Comparison of ENCODE assay signal across 18 cellular contexts in the genomic region with DNA sequence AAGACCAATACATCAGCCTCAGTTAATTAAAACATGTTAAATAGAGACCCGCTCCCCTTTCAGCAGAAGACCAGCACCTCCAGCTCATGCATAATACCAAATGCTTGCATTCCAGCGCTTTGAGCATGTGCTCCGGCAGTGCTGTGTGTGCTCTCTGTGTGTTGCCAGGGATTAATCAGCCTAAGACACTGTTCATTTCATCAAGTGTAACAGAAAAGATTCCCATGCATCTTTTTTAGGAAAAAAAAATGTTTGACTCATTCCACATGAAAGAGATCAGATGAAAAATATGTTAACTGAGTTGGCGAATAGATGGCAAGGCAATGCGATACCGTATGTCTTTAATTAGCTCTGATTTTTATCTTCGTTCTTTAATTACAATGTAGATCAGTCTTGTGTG.
DNase-seq lines count a peak whose midpoint lies in the region; ATAC-seq, FAIRE-seq and TF ChIP-seq lines count a peak whose summit lies in the region.
"Had no signal": no experiment of that assay in that cellular context is flagged by ENCODE, and none has a peak within 500 bp of the region (broad histone marks: within the 10 kb centered on the region; RNA-seq: fewer than 3 reads in every experiment).

No MANE protein-coding gene starts in this region.

- no peak overlapping the region for H2BK120ac ChIP-seq in H1 (replicated peaks; ENCODE audit: low read depth, low read length)

- H3K9me3 ChIP-seq in OCI-LY1 (ENCODE audit: low read length) (no peaks in the 10 kb centered on the region), H1 (ENCODE audit: insufficient read depth in 2 of 2, low read depth in 1 of 2, low read length in 1 of 2) (no peaks in the 10 kb centered on the region), MM.1S (replicated peaks; ENCODE audit: insufficient read depth, low read length) (no peaks in the 10 kb centered on the region)
- H3K9me3 ChIP-seq: gastroesophageal sphincter had no signal

- H3K4me2 ChIP-seq in OCI-LY1 (ENCODE audit: low read length), result peak overlapping the region; percentile 74
- H3K4me2 ChIP-seq in H1 (ENCODE audit: insufficient read depth in 1 of 2, low read depth in 2 of 2, low read length in 2 of 2), result no peak overlapping the region
- no peak overlapping the region for H3K4me2 ChIP-seq in MM.1S (ENCODE audit: low read depth, low read length)

- DNase-seq in NCI-H82 (lab: John Stamatoyannopoulos, UW) (peak; percentile 22), NCI-H82 treated with DMSO at 0.1 percent for 48 hours (lab: John Stamatoyannopoulos, UW; ENCODE audit: unreplicated experiment) (no peak), H1 (ENCODE audit: low read depth in 1 of 2, low spot score in 2 of 2) (no peak), non-pigmented ciliary epithelial cell (ENCODE audit: low read depth) (peak; percentile 53), MM.1S (no peak)
- no peak for DNase-seq in stimulated activated CD4-positive, alpha-beta T cell treated with anti-CD3 and anti-CD28 coated beads, Interleukin-1b, Interleukin-23, amount 100 ng/mL, for 48 hours
- DNase-seq: activated CD4-positive, alpha-beta T cell treated with anti-CD3 and anti-CD28 coated beads for 36 hours; activated T-cell treated with anti-CD3 and anti-CD28 coated beads, Interleukin-2, amount 50 U/mL, for 72 hours; aorta; NCI-H187 treated with DMSO at 0.1 percent for 48 hours; NCI-H524 had no signal

- no peak overlapping the region for H4K91ac ChIP-seq in H1 (replicated peaks; ENCODE audit: insufficient read length, low read length)

- H3K9ac ChIP-seq in OCI-LY1 (ENCODE audit: low read length) (peak overlapping the region; percentile 88), H1 (replicated peaks in 1 of 4; ENCODE audit: extremely low read depth in 1 of 4, low read depth in 3 of 4, low read length in 3 of 4) (no peak overlapping the region), MM.1S (ENCODE audit: low read length) (no peak overlapping the region)

- H2BK20ac ChIP-seq in H1 (ENCODE audit: low read length), result no peak overlapping the region

- CTCF ChIA-PET in H1 (lab: Charles Lee; ENCODE audit: partially characterized antibody), result interaction anchor here (0.8 to 2.0 kb wide), 4 partner anchors 10 to 305 kb away, joined by 3 to 5 read pairs (median 4); no protein-coding TSS in a partner anchor

- no peak overlapping the region for H4K8ac ChIP-seq in H1 (ENCODE audit: extremely low read depth, insufficient read depth, low read length)

- peak overlapping the region; percentile 79 for H3K4me3 ChIP-seq in OCI-LY1 (ENCODE audit: low read depth, low read length, poor library complexity, severe bottlenecking)
- no peak overlapping the region for H3K4me3 ChIP-seq in H1 (ENCODE audit: extremely low read depth in 1 of 4, insufficient read depth in 2 of 4, low read depth in 3 of 4, low read length in 4 of 4)
- H3K4me3 ChIP-seq in MM.1S (ENCODE audit: low read length), result no peak overlapping the region
- H3K4me3 ChIP-seq: gastroesophageal sphincter, lung had no signal

- H3K27ac ChIP-seq in OCI-LY1 (ENCODE audit: low read depth, low read length, poor library complexity, severe bottlenecking) (peak overlapping the region; percentile 98), H1 (ENCODE audit: low read depth, low read length) (no peak overlapping the region), MM.1S (ENCODE audit: low read length) (no peak overlapping the region)
- H3K27ac ChIP-seq: 22Rv1, gastroesophageal sphincter had no signal

- H3K23me2 ChIP-seq in H1 (ENCODE audit: low read depth, low read length), result no peaks in the 10 kb centered on the region

- H4K20me1 ChIP-seq in OCI-LY1 (ENCODE audit: insufficient read depth, low read length) (no peaks in the 10 kb centered on the region), H1 (replicated peaks in 1 of 2; ENCODE audit: control insufficient read depth in 1 of 2, insufficient read depth in 2 of 2, low read length in 2 of 2) (no peaks in the 10 kb centered on the region), MM.1S (ENCODE audit: insufficient read depth, low read length) (no peaks in the 10 kb centered on the region)

- WGBS in H1 (ENCODE audit: extremely low coverage in 1 of 2, insufficient coverage in 1 of 2, insufficient read length in 1 of 2, insufficient replicate concordance in 2 of 2, low coverage in 1 of 2, low lambda C conversion rate in 2 of 2, missing lambda C conversion rate in 1 of 2), 2 experiments, result 77% methylated on average over 7 of the region's 7 CpGs; no CpG with 5 or more reads in 1 of the 2 experiments

- H3K56ac ChIP-seq in H1 (replicated peaks; ENCODE audit: insufficient read length, low read depth, low read length), result no peak overlapping the region

- H3F3A ChIP-seq in OCI-LY1 (ENCODE audit: insufficient read depth, low read length) (peaks cover 15% of the 10 kb centered on the region), MM.1S (ENCODE audit: insufficient read depth, low read length) (0 out of 2 replicates have a peak, but pooled peaks cover 10% of the 10 kb centered on the region)

- no peak overlapping the region for H3K14ac ChIP-seq in H1 (ENCODE audit: insufficient read length)

- ATAC-seq in HG03045 (IDR thresholded peaks at IDR 0.05; ENCODE audit: unreplicated experiment), result no peak
- ATAC-seq: activated CD4-positive, alpha-beta T cell treated with anti-CD3 and anti-CD28 coated beads for 36 hours; activated T-cell treated with anti-CD3 and anti-CD28 coated beads, Interleukin-2, amount 50 U/mL, for 72 hours; gastroesophageal sphincter; stimulated activated effector memory CD8-positive, alpha-beta T cell treated with anti-CD3 and anti-CD28 coated beads, Interleukin-12 subunit alpha, Interleukin-12 subunit beta, amount 100 ng/mL, for 72 hours had no signal

- TF ChIP-seq CTCF in OCI-LY1 (IDR thresholded peaks at IDR 0.05; ENCODE audit: low read length) (no peak), H1 (IDR thresholded peaks at IDR 0.05; ENCODE audit: control extremely low read depth in 1 of 3, insufficient read depth in 1 of 3, low read depth in 1 of 3, low read length in 3 of 3) (no peak), MM.1S (IDR thresholded peaks at IDR 0.05; ENCODE audit: low read length) (no peak)

- no peak overlapping the region for H4K5ac ChIP-seq in H1 (ENCODE audit: insufficient read length, low read depth, low read length)

- H3K9me2 ChIP-seq in OCI-LY1 (ENCODE audit: low read depth, low read length) (no peaks in the 10 kb centered on the region), MM.1S (replicated peaks; ENCODE audit: insufficient read depth, low read length) (no peaks in the 10 kb centered on the region)

- H2BK15ac ChIP-seq in H1 (ENCODE audit: low read length), result no peak overlapping the region

- no peak overlapping the region for H2BK5ac ChIP-seq in H1 (ENCODE audit: low read depth, low read length)

- no peaks in the 10 kb centered on the region for H3K27me3 ChIP-seq in OCI-LY1 (ENCODE audit: insufficient read depth, low read length)
- H3K27me3 ChIP-seq in H1 (replicated peaks in 1 of 4; ENCODE audit: control insufficient read depth in 3 of 4, extremely low read depth in 1 of 4, insufficient read depth in 3 of 4, low read length in 3 of 4), result no peaks in the 10 kb centered on the region
- no peaks in the 10 kb centered on the region for H3K27me3 ChIP-seq in MM.1S (replicated peaks; ENCODE audit: insufficient read depth, low read length)
- H3K27me3 ChIP-seq: gastroesophageal sphincter had no signal

- no peak for TF ChIP-seq EP300 in H1 (IDR thresholded peaks at IDR 0.05; ENCODE audit: borderline replicate concordance in 1 of 2, low read depth in 2 of 2, low read length in 2 of 2)

- FAIRE-seq in H1 (lab: Jason Lieb, UNC), result no peak
- FAIRE-seq: RCC 7860 had no signal

- H3K4ac ChIP-seq in H1 (replicated peaks; ENCODE audit: insufficient read length, low read depth, low read length), result no peak overlapping the region

- no peak overlapping the region for H2AFZ ChIP-seq in OCI-LY1 (ENCODE audit: low read length)
- no peak overlapping the region for H2AFZ ChIP-seq in H1 (ENCODE audit: low read length)
- no peak overlapping the region for H2AFZ ChIP-seq in MM.1S (ENCODE audit: low read length)

- H3K79me1 ChIP-seq in H1 (ENCODE audit: low read depth, low read length), result 0 out of 2 replicates have a peak, but pooled peaks cover 4% of the 10 kb centered on the region

- no peak for TF ChIP-seq RAD21 in H1 (IDR thresholded peaks at IDR 0.05 in 1 of 2, conservative IDR thresholded peaks at IDR 0.05 in 1 of 2; ENCODE audit: low read depth in 2 of 2, low read length in 2 of 2)

- H3K36me3 ChIP-seq in OCI-LY1 (ENCODE audit: insufficient read depth, low read length), result peaks cover 64% of the 10 kb centered on the region
- H3K36me3 ChIP-seq in H1 (ENCODE audit: control insufficient read depth in 2 of 4, insufficient read depth in 4 of 4, low read length in 3 of 4), result no peaks in the 10 kb centered on the region; a peak in 1 of 8 replicates
- no peaks in the 10 kb centered on the region for H3K36me3 ChIP-seq in MM.1S (replicated peaks; ENCODE audit: insufficient read depth, low read length)

- TF ChIP-seq POLR2A in H1 (IDR thresholded peaks at IDR 0.05; ENCODE audit: control extremely low read depth in 1 of 2, low read depth in 2 of 2, low read length in 2 of 2), result no peak

- peaks cover 49% of the 10 kb centered on the region for H3K79me2 ChIP-seq in OCI-LY1 (ENCODE audit: insufficient read depth, low read length)
- no peaks in the 10 kb centered on the region for H3K79me2 ChIP-seq in H1 (ENCODE audit: control insufficient read depth in 1 of 2, insufficient read depth in 2 of 2, low read length in 2 of 2)
- no peaks in the 10 kb centered on the region for H3K79me2 ChIP-seq in MM.1S (ENCODE audit: low read length)

- no peak overlapping the region for H3K23ac ChIP-seq in H1 (ENCODE audit: insufficient read length)

- POLR2A ChIA-PET in H1 (lab: Charles Lee; ENCODE audit: partially characterized antibody), result no interaction called here

- H3K4me1 ChIP-seq in OCI-LY1 (ENCODE audit: insufficient read depth, low read length, severe bottlenecking) (peaks cover 86% of the 10 kb centered on the region), H1 (replicated peaks in 1 of 4; ENCODE audit: control insufficient read depth in 3 of 4, insufficient read depth in 4 of 4, low read length in 3 of 4) (no peaks in the 10 kb centered on the region), MM.1S (ENCODE audit: low read length) (peaks cover 11% of the 10 kb centered on the region; the same call in 1 of the 2 replicates)
- H3K4me1 ChIP-seq: gastroesophageal sphincter had no signal

- no peak overlapping the region for H3K18ac ChIP-seq in H1 (ENCODE audit: extremely low read depth, low read length)

- no peak overlapping the region for H2BK12ac ChIP-seq in H1 (ENCODE audit: low read depth, low read length)

- H2AK5ac ChIP-seq in H1 (ENCODE audit: low read depth, low read length), result no peak overlapping the region

TF ChIP-seq in H1, 55 proteins besides CTCF, POLR2A, EP300 and RAD21:
- TF ChIP-seq BRCA1 (IDR thresholded peaks at IDR 0.05; ENCODE audit: low read depth, low read length) (no peak), KDM1A (IDR thresholded peaks at IDR 0.05; ENCODE audit: borderline replicate concordance, low read length) (no peak), TEAD4 (IDR thresholded peaks at IDR 0.05; ENCODE audit: low read depth, low read length) (peak; percentile 65)
TF ChIP-seq in H1: peak in this region for 1.

Comparison
In these comparisons a context has a peak if more than half of its experiments do, and no peak if none do; other contexts are left out.
1. DNase-seq: peak in NCI-H82 (single experiment) and non-pigmented ciliary epithelial cell (single experiment); none in NCI-H82 treated with DMSO at 0.1 percent for 48 hours (single experiment), H1 (0 of 2), MM.1S (single experiment) and stimulated activated CD4-positive, alpha-beta T cell treated with anti-CD3 and anti-CD28 coated beads, Interleukin-1b, Interleukin-23, amount 100 ng/mL, for 48 hours (single experiment).